ENCODE assay signal across 14 cellular contexts in genomic region chr5:1507961-1508678, GRCh38. TPM values are rescaled to one million over a fixed set of nuclear protein-coding genes. Genes with fewer than 3 reads are reported as not detected.
DNase-seq lines count a peak whose midpoint lies in the region; ATAC-seq and TF ChIP-seq lines count a peak whose summit lies in the region.
"Had no signal": no experiment of that assay in that cellular context is flagged by ENCODE, and none has a peak within 500 bp of the region (broad histone marks: within the 10 kb centered on the region; RNA-seq: fewer than 3 reads in every experiment).

No MANE protein-coding gene starts in this region.

- no peaks in the 10 kb centered on the region for H3K27me3 ChIP-seq in CD8-positive, alpha-beta memory T cell (ENCODE audit: insufficient read depth, low read length, poor library complexity, severe bottlenecking)
- H3K27me3 ChIP-seq in RWPE2 (ENCODE audit: insufficient read depth, poor library complexity, severe bottlenecking), result no peaks in the 10 kb centered on the region
- H3K27me3 ChIP-seq in iPS-15b (ENCODE audit: control insufficient read depth, insufficient read depth, low read length), result no peaks in the 10 kb centered on the region
- H3K27me3 ChIP-seq: tibial nerve had no signal

- H3K4me3 Mint-ChIP-seq in CD8-positive, alpha-beta memory T cell, result peak overlapping the region in 1 of 7 donors; percentile 3

- H3K27ac ChIP-seq in CD8-positive, alpha-beta memory T cell (ENCODE audit: low read depth, low read length), result no peak overlapping the region
- no peak overlapping the region for H3K27ac ChIP-seq in RWPE2 (ENCODE audit: poor library complexity, severe bottlenecking)
- H3K27ac ChIP-seq: epithelial cell of prostate, PC-9, tibial nerve had no signal

- H3K4me1 Mint-ChIP-seq in CD8-positive, alpha-beta memory T cell, result peaks cover 56 to 84% (median 66%) of the 10 kb centered on the region in 3 donors

- H3K4me3 ChIP-seq in CD8-positive, alpha-beta memory T cell (ENCODE audit: low read length), result no peak overlapping the region
- H3K4me3 ChIP-seq in RWPE2 (ENCODE audit: severe bottlenecking) (no peak overlapping the region), iPS-15b (ENCODE audit: low read depth, low read length) (no peak overlapping the region)
- H3K4me3 ChIP-seq: PC-9, tibial nerve had no signal

- no peaks in the 10 kb centered on the region for H3K9me3 ChIP-seq in CD8-positive, alpha-beta memory T cell (ENCODE audit: low read length)
- H3K9me3 ChIP-seq in RWPE2 (ENCODE audit: severe bottlenecking) (no peaks in the 10 kb centered on the region), iPS-15b (ENCODE audit: control insufficient read depth, insufficient read depth, low read length) (no peaks in the 10 kb centered on the region)
- H3K9me3 ChIP-seq: tibial nerve had no signal

- H3K36me3 Mint-ChIP-seq in CD8-positive, alpha-beta memory T cell, result peaks cover 0 to 66% (median 12%) of the 10 kb centered on the region in 3 donors

- DNase-seq in CD8-positive, alpha-beta memory T cell, result peak in 2 of 5 donors; percentile 0 to 41
- DNase-seq in RWPE2 (ENCODE audit: low spot score) (peak; percentile 53), posterior vena cava (ENCODE audit: low spot score) (peak; percentile 71), NCI-H2081 (lab: John Stamatoyannopoulos, UW) (no peak), hippocampal formation (lab: John Stamatoyannopoulos, UW) (no peak), GM13976 (ENCODE audit: low spot score) (no peak), SHP77 treated with DMSO at 0.1 percent for 48 hours (lab: John Stamatoyannopoulos, UW) (no peak)
- DNase-seq: DMS 273 treated with DMSO at 0.1 percent for 48 hours; NCI-H2029 treated with DMSO at 0.1 percent for 48 hours; PC-9; stimulated activated CD4-positive, alpha-beta T cell treated with anti-CD3 and anti-CD28 coated beads, Interleukin-1b, Interleukin-23, amount 100 ng/mL, for 48 hours had no signal

- peak overlapping the region in 6 of 8 donors; percentile 42 to 85 (median 71) for H3K27ac Mint-ChIP-seq in CD8-positive, alpha-beta memory T cell

- in situ Hi-C loops in GM13976 (cut with MboI; ENCODE audit: low sequenced_read_pairs, unreplicated experiment), result no loop called here

- peak overlapping the region; percentile 26 for H3K9ac ChIP-seq in iPS-15b (ENCODE audit: low read depth, low read length)

- ATAC-seq in RWPE2 (ENCODE audit: low read depth), result no peak

- CTCF ChIA-PET in CD8-positive, alpha-beta memory T cell (lab: Charles Lee), result no interaction called here

- peaks cover 30% of the 10 kb centered on the region for H3K4me1 ChIP-seq in CD8-positive, alpha-beta memory T cell (ENCODE audit: insufficient read depth, low read length)
- H3K4me1 ChIP-seq in RWPE2 (ENCODE audit: insufficient read depth, poor library complexity, severe bottlenecking), result peaks cover 3% of the 10 kb centered on the region
- peaks cover 5% of the 10 kb centered on the region for H3K4me1 ChIP-seq in iPS-15b (ENCODE audit: control insufficient read depth, insufficient read depth, low read length)

- H3K36me3 ChIP-seq in CD8-positive, alpha-beta memory T cell (ENCODE audit: insufficient read depth, low read length), result peaks cover 10% of the 10 kb centered on the region
- H3K36me3 ChIP-seq in RWPE2 (ENCODE audit: low read depth) (peaks cover 44% of the 10 kb centered on the region), iPS-15b (ENCODE audit: control insufficient read depth, insufficient read depth, low read length) (peaks cover 53% of the 10 kb centered on the region)

- intact Hi-C loops in posterior vena cava (cut with DNase I), result no loop called here

- no peak for TF ChIP-seq CTCF in RWPE2 (IDR thresholded peaks at IDR 0.05; ENCODE audit: poor library complexity, severe bottlenecking)
- no peak for TF ChIP-seq CTCF in GM13976 (IDR thresholded peaks at IDR 0.05; ENCODE audit: borderline replicate concordance, control extremely low read depth, extremely low read depth, insufficient read depth, missing control alignments)

- POLR2A ChIA-PET in CD8-positive, alpha-beta memory T cell (lab: Charles Lee), result no interaction called here

- peaks cover 0 to 2% of the 10 kb centered on the region in 2 donors for H3K27me3 Mint-ChIP-seq in CD8-positive, alpha-beta memory T cell

- H3K9me3 Mint-ChIP-seq in CD8-positive, alpha-beta memory T cell, result no peaks in the 10 kb centered on the region

RNA-seq across cellular contexts. Expression of gene LPCAT1, which starts 15.6 kb away (rescaled TPM):
- total RNA-seq in CD8-positive, alpha-beta memory T cell, result 100 to 1,000 TPM in 1 of 2 experiments, 10 to 100 TPM in 1; 92.5 to 101 TPM
- polyA plus RNA-seq in CD8-positive, alpha-beta memory T cell, result 95.9 TPM
- total RNA-seq in posterior vena cava, result 10 to 100 TPM; 30.8 to 36.9 TPM

Comparison
In these comparisons a context has a peak if more than half of its experiments do, and no peak if none do; other contexts are left out.
1. DNase-seq: peak in RWPE2 (single experiment) and posterior vena cava (single experiment); none in NCI-H2081 (0 of 2), hippocampal formation (0 of 2), GM13976 (single experiment) and SHP77 treated with DMSO at 0.1 percent for 48 hours (single experiment).